13 cellular contexts compared by ENCODE assay signal in genomic region chr17:17831208-17832039, GRCh38. TPM values are rescaled to one million over a fixed set of nuclear protein-coding genes. Genes with fewer than 3 reads are reported as not detected.
DNase-seq lines count a peak whose midpoint lies in the region; ATAC-seq and TF ChIP-seq lines count a peak whose summit lies in the region.
"Had no signal": no experiment of that assay in that cellular context is flagged by ENCODE, and none has a peak within 500 bp of the region (broad histone marks: within the 10 kb centered on the region; RNA-seq: fewer than 3 reads in every experiment).

No MANE protein-coding gene starts in this region.

- peak overlapping the region; percentile 11 for H3K27ac Mint-ChIP-seq in CD8-positive, alpha-beta T cell
- H3K27ac Mint-ChIP-seq in glutamatergic neuron (ENCODE audit: unreplicated experiment) (peak overlapping the region; percentile 75), T-helper 17 cell (no peak overlapping the region)
- H3K27ac Mint-ChIP-seq: activated CD4-positive, alpha-beta memory T cell treated with anti-CD3 and anti-CD28 coated beads, Interleukin-2, amount 10 ng/mL, durations not matched to agents 7 days and 5 days had no signal

- peaks cover 29% of the 10 kb centered on the region for H3K36me3 Mint-ChIP-seq in CD8-positive, alpha-beta T cell
- no peaks in the 10 kb centered on the region for H3K36me3 Mint-ChIP-seq in glutamatergic neuron (ENCODE audit: unreplicated experiment)
- H3K36me3 Mint-ChIP-seq in T-helper 17 cell (ENCODE audit: low read depth) = peaks cover 2% of the 10 kb centered on the region

- no peak for TF ChIP-seq CTCF in CD8-positive, alpha-beta T cell (IDR thresholded peaks at IDR 0.05)
- TF ChIP-seq CTCF in SK-N-SH (IDR thresholded peaks at IDR 0.05) (no peak), glutamatergic neuron (IDR thresholded peaks at IDR 0.05; ENCODE audit: partially characterized antibody, unreplicated experiment) (no peak), ovary (IDR thresholded peaks at IDR 0.05) (no peak)

- no peak overlapping the region for H3K4me2 ChIP-seq in SK-N-SH

- POLR2A ChIA-PET in CD8-positive, alpha-beta T cell (lab: Charles Lee) = interaction anchor here (0.7 to 1.3 kb wide), 2 partner anchors 127 to 137 kb away, joined by 3 read pairs; no protein-coding TSS in a partner anchor
- POLR2A ChIA-PET in SK-N-SH (lab: Yijun Ruan, JAX) = interaction anchor here (0.7 to 2.0 kb wide), 5 partner anchors 10 to 46 kb away, joined by 3 to 8 read pairs (median 4); no protein-coding TSS in a partner anchor

- ATAC-seq in CD8-positive, alpha-beta T cell = no peak
- no peak for ATAC-seq in T-helper 17 cell
- ATAC-seq: activated naive CD4-positive, alpha-beta T cell treated with anti-CD3 and anti-CD28 coated beads, Interleukin-2, amount 50 U/mL, for 72 hours had no signal

- no peaks in the 10 kb centered on the region for H3K9me3 Mint-ChIP-seq in CD8-positive, alpha-beta T cell
- H3K9me3 Mint-ChIP-seq in glutamatergic neuron (ENCODE audit: unreplicated experiment) = peaks cover 13% of the 10 kb centered on the region
- H3K9me3 Mint-ChIP-seq: activated CD4-positive, alpha-beta memory T cell treated with anti-CD3 and anti-CD28 coated beads, Interleukin-2, amount 10 ng/mL, durations not matched to agents 7 days and 5 days had no signal

- peaks cover 77% of the 10 kb centered on the region for H3K4me1 Mint-ChIP-seq in CD8-positive, alpha-beta T cell (ENCODE audit: low read depth)
- H3K4me1 Mint-ChIP-seq in glutamatergic neuron (ENCODE audit: low read depth, unreplicated experiment) = peaks cover 36% of the 10 kb centered on the region
- peaks cover 45% of the 10 kb centered on the region for H3K4me1 Mint-ChIP-seq in T-helper 17 cell

- no peak overlapping the region for H2AFZ ChIP-seq in SK-N-SH (ENCODE audit: low read depth)

- CTCF ChIA-PET in CD8-positive, alpha-beta T cell (lab: Charles Lee) = interaction anchor here (1.1 to 1.3 kb wide), 2 partner anchors 18 to 19 kb away, joined by 3 to 4 read pairs; no protein-coding TSS in a partner anchor
- CTCF ChIA-PET in SK-N-SH (lab: Yijun Ruan, JAX) = interaction anchor here (0.6 to 5.2 kb wide), 12 partner anchors 15 to 151 kb away, joined by 3 to 32 read pairs (median 3); no protein-coding TSS in a partner anchor

- no peak for TF ChIP-seq POLR2A in ovary (IDR thresholded peaks at IDR 0.05)

- H3K4me1 ChIP-seq in CD8-positive, alpha-beta T cell (ENCODE audit: insufficient read depth, low read length) = peaks cover 83% of the 10 kb centered on the region
- H3K4me1 ChIP-seq in SK-N-SH (ENCODE audit: control insufficient read depth in 1 of 2, insufficient read depth in 2 of 2, low read depth in 1 of 2, low read length in 1 of 2) (peaks cover 0 to 68% of the 10 kb centered on the region in 2 experiments; a peak in 1 of 4 replicates), ovary (ENCODE audit: insufficient read depth) (peaks cover 20% of the 10 kb centered on the region)

- TF ChIP-seq EP300 in SK-N-SH (IDR thresholded peaks at IDR 0.05; ENCODE audit: borderline replicate concordance in 1 of 2, low read depth in 1 of 2, low read length in 1 of 2) = peak in 1 of 2 experiments; percentile 99; a peak in 2 of 4 replicates
- no peak for TF ChIP-seq EP300 in ovary (IDR thresholded peaks at IDR 0.05)

- no peaks in the 10 kb centered on the region for H3K9me3 ChIP-seq in CD8-positive, alpha-beta T cell (ENCODE audit: low read length)
- no peaks in the 10 kb centered on the region for H3K9me3 ChIP-seq in SK-N-SH
- H3K9me3 ChIP-seq in ovary = no peaks in the 10 kb centered on the region
- no peaks in the 10 kb centered on the region for H3K9me3 ChIP-seq in T-helper 17 cell (ENCODE audit: control insufficient read depth, low read length, poor library complexity, severe bottlenecking)

- intact Hi-C loops in CD8-positive, alpha-beta T cell (cut with DNase I, micrococcal nuclease) = loop anchor here in 1 of 2 experiments (10.0 kb wide), 1 partner anchor 353 kb away; the partner anchor contains the start of gene ALKBH5
- intact Hi-C loops in ovary (cut with DNase I) = no loop called here

- no peaks in the 10 kb centered on the region for H3K27me3 Mint-ChIP-seq in CD8-positive, alpha-beta T cell (ENCODE audit: low read depth)
- H3K27me3 Mint-ChIP-seq in glutamatergic neuron (ENCODE audit: unreplicated experiment) (peaks cover 11% of the 10 kb centered on the region), T-helper 17 cell (no peaks in the 10 kb centered on the region)
- H3K27me3 Mint-ChIP-seq: activated CD4-positive, alpha-beta memory T cell treated with anti-CD3 and anti-CD28 coated beads, Interleukin-2, amount 10 ng/mL, durations not matched to agents 7 days and 5 days had no signal

- H3K36me3 ChIP-seq in CD8-positive, alpha-beta T cell (ENCODE audit: insufficient read depth, low read length) = peaks cover 7% of the 10 kb centered on the region
- H3K36me3 ChIP-seq in SK-N-SH (replicated peaks in 1 of 2; ENCODE audit: control insufficient read depth in 1 of 2, insufficient read depth in 2 of 2, low read length in 1 of 2) (no peaks in the 10 kb centered on the region), ovary (no peaks in the 10 kb centered on the region)

- H3K79me2 ChIP-seq in SK-N-SH (ENCODE audit: insufficient read depth) = peaks cover 6% of the 10 kb centered on the region; the same call in 1 of the 2 replicates

- H3K4me3 Mint-ChIP-seq in CD8-positive, alpha-beta T cell = peak overlapping the region; percentile 5
- peak overlapping the region; percentile 52 for H3K4me3 Mint-ChIP-seq in glutamatergic neuron (ENCODE audit: unreplicated experiment)
- H3K4me3 Mint-ChIP-seq in T-helper 17 cell = no peak overlapping the region
- H3K4me3 Mint-ChIP-seq: activated CD4-positive, alpha-beta memory T cell treated with anti-CD3 and anti-CD28 coated beads, Interleukin-2, amount 10 ng/mL, durations not matched to agents 7 days and 5 days had no signal

- no peak overlapping the region for H3K27ac ChIP-seq in CD8-positive, alpha-beta T cell (ENCODE audit: low read depth, low read length)
- H3K27ac ChIP-seq in SK-N-SH (ENCODE audit: low read depth in 2 of 2, low read length in 1 of 2) = peak overlapping the region in 1 of 2 experiments; percentile 97; a peak in 2 of 4 replicates
- H3K27ac ChIP-seq in ovary = peak overlapping the region in 1 of 2 donors; percentile 37

- H3K9me2 ChIP-seq in SK-N-SH = no peaks in the 10 kb centered on the region

- no peak for DNase-seq in CD8-positive, alpha-beta T cell
- DNase-seq in SK-N-SH (peak; percentile 86), glutamatergic neuron (no peak), ovary (peak in 3 of 5 donors; percentile 60 to 77 (median 62)), T-helper 17 cell (no peak), NCI-H187 (lab: John Stamatoyannopoulos, UW) (no peak), NAMALWA (ENCODE audit: low spot score) (no peak)
- no peak for DNase-seq in effector CD4-positive, alpha-beta T cell
- DNase-seq: activated CD4-positive, alpha-beta memory T cell treated with anti-CD3 and anti-CD28 coated beads, Interleukin-2, amount 10 ng/mL, durations not matched to agents 7 days and 5 days; effector CD8-positive, alpha-beta T cell; NCI-H1436 treated with DMSO at 0.1 percent for 48 hours; NK-92 treated with Interleukin-12 subunit alpha and Interleukin-12 subunit beta, amount 100 ng/mL, for 24 hours had no signal

- no peak overlapping the region for H3K4me3 ChIP-seq in CD8-positive, alpha-beta T cell (ENCODE audit: low read depth, low read length)
- H3K4me3 ChIP-seq in SK-N-SH (ENCODE audit: low read depth in 2 of 2, low read length in 1 of 2) (no peak overlapping the region), ovary (no peak overlapping the region)

- TF ChIP-seq RAD21 in SK-N-SH (IDR thresholded peaks at IDR 0.05; ENCODE audit: low read length) = peak; percentile 23; the same call in 1 of the 2 replicates

- no peaks in the 10 kb centered on the region for H3F3A ChIP-seq in SK-N-SH (replicated peaks; ENCODE audit: insufficient read depth)

- H3K27me3 ChIP-seq in CD8-positive, alpha-beta T cell (ENCODE audit: insufficient read depth, low read length) = no peaks in the 10 kb centered on the region
- H3K27me3 ChIP-seq in SK-N-SH (ENCODE audit: insufficient read depth) = no peaks in the 10 kb centered on the region
- no peaks in the 10 kb centered on the region for H3K27me3 ChIP-seq in ovary

- no peak overlapping the region for H3K9ac ChIP-seq in SK-N-SH

- H4K20me1 ChIP-seq in SK-N-SH (ENCODE audit: insufficient read depth) = no peaks in the 10 kb centered on the region

- 65% methylated on average over 11 of the region's 12 CpGs for WGBS in SK-N-SH (ENCODE audit: low lambda C conversion rate)
- WGBS in ovary, 3 donors = 46 to 51% (median 48%) methylated on average over 12 of the region's 12 CpGs

TF ChIP-seq in SK-N-SH, 30 proteins besides CTCF, POLR2A, EP300 and RAD21 (continues in another document):
- TF ChIP-seq CHD2 (IDR thresholded peaks at IDR 0.05; ENCODE audit: low read length, partially characterized antibody) = peak; percentile 89
- TF ChIP-seq NRF1 (IDR thresholded peaks at IDR 0.05; ENCODE audit: low read depth, low read length) = no peak
- TF ChIP-seq, protein P1, sequence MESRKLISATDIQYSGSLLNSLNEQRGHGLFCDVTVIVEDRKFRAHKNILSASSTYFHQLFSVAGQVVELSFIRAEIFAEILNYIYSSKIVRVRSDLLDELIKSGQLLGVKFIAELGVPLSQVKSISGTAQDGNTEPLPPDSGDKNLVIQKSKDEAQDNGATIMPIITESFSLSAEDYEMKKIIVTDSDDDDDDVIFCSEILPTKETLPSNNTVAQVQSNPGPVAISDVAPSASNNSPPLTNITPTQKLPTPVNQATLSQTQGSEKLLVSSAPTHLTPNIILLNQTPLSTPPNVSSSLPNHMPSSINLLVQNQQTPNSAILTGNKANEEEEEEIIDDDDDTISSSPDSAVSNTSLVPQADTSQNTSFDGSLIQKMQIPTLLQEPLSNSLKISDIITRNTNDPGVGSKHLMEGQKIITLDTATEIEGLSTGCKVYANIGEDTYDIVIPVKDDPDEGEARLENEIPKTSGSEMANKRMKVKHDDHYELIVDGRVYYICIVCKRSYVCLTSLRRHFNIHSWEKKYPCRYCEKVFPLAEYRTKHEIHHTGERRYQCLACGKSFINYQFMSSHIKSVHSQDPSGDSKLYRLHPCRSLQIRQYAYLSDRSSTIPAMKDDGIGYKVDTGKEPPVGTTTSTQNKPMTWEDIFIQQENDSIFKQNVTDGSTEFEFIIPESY (IDR thresholded peaks at IDR 0.05; ENCODE audit: borderline replicate concordance, low read depth) = no peak
- peak; percentile 65 for TF ChIP-seq MXI1 (IDR thresholded peaks at IDR 0.05; ENCODE audit: low read depth, low read length)

RNA-seq across cellular contexts. Expression of gene SREBF1, which starts 5.4 kb away (rescaled TPM):
- total RNA-seq in CD8-positive, alpha-beta T cell = 100 to 1,000 TPM; 401 to 412 TPM
- 15.9 and 20.4 TPM in 2 replicates for polyA plus RNA-seq in SK-N-SH (2012; rRNA removed)
- polyA plus RNA-seq in SK-N-SH (2012; cell fraction: cytosol; rRNA removed) = 5.3 and 8.6 TPM in 2 replicates
- polyA plus RNA-seq in SK-N-SH (2012; cell fraction: nucleus; rRNA removed) = 92.2 and 140 TPM in 2 replicates
- 365 TPM for total RNA-seq in glutamatergic neuron (ENCODE audit: unreplicated experiment)
- total RNA-seq in ovary = 100 to 1,000 TPM in 3 of 7 donors, 10 to 100 TPM in 4; 30.3 to 190 (median 97.4) TPM
- 10 to 100 TPM; 24.3 to 44.3 TPM for polyA plus RNA-seq in ovary
- total RNA-seq in T-helper 17 cell = 100 to 1,000 TPM; 198 to 241 TPM

Comparison
In these comparisons a context has a peak if more than half of its experiments do, and no peak if none do; other contexts are left out.
1. DNase-seq: peak in SK-N-SH (single experiment) and ovary (3 of 5); none in CD8-positive, alpha-beta T cell (0 of 7), glutamatergic neuron (single experiment), effector CD4-positive, alpha-beta T cell (single experiment), T-helper 17 cell (0 of 3), NCI-H187 (0 of 2) and NAMALWA (single experiment).